In genomic region chr18:80157708-80158343, GRCh38 we compare ENCODE assay signal across 8 cellular contexts. TPM values are rescaled to one million over a fixed set of nuclear protein-coding genes. Genes with fewer than 3 reads are reported as not detected.
A peak's percentile ranks its signal among the peaks of the same experiment; 100 is the strongest.
DNase-seq lines count a peak whose midpoint lies in the region; ATAC-seq, FAIRE-seq and TF ChIP-seq lines count a peak whose summit lies in the region.

No MANE protein-coding gene starts in this region.

- no peaks in the 10 kb centered on the region for H4K20me1 ChIP-seq in endothelial cell of umbilical vein (replicated peaks; ENCODE audit: control insufficient read depth, extremely low read depth, insufficient read depth, low read length)

- H2AFZ ChIP-seq in endothelial cell of umbilical vein (ENCODE audit: low read depth, low read length): no peak overlapping the region

- TF ChIP-seq CTCF in endothelial cell of umbilical vein (IDR thresholded peaks at IDR 0.05; ENCODE audit: extremely low read depth in 1 of 2, insufficient read depth in 1 of 2, low read depth in 1 of 2, low read length in 2 of 2): peak; percentile 88 to 90

- POLR2A ChIA-PET in endothelial cell of umbilical vein (lab: Charles Lee): no interaction called here
- POLR2A ChIA-PET in naive thymus-derived CD4-positive, alpha-beta T cell (lab: Charles Lee): interaction anchor here (0.6 kb wide), 1 partner anchor 303 kb away, joined by 3 read pairs; no protein-coding TSS in a partner anchor

- H3K9me3 ChIP-seq in endothelial cell of umbilical vein (replicated peaks; ENCODE audit: control insufficient read depth, insufficient read depth, low read length): no peaks in the 10 kb centered on the region
- H3K9me3 ChIP-seq in naive thymus-derived CD4-positive, alpha-beta T cell (ENCODE audit: control insufficient read depth in 2 of 3, low read length in 3 of 3): no peaks in the 10 kb centered on the region

- H3K27ac Mint-ChIP-seq in naive thymus-derived CD4-positive, alpha-beta T cell: no peak overlapping the region

- FAIRE-seq in endothelial cell of umbilical vein (lab: Jason Lieb, UNC): peak; percentile 93

- no peak overlapping the region for H3K27ac ChIP-seq in endothelial cell of umbilical vein (ENCODE audit: insufficient read depth, low read depth, low read length)
- H3K27ac ChIP-seq in naive thymus-derived CD4-positive, alpha-beta T cell (ENCODE audit: low read depth, low read length): no peak overlapping the region

- peaks cover 0 to 31% (median 18%) of the 10 kb centered on the region in 5 donors for H3K27me3 Mint-ChIP-seq in naive thymus-derived CD4-positive, alpha-beta T cell

- H3K79me2 ChIP-seq in endothelial cell of umbilical vein (ENCODE audit: control insufficient read depth, insufficient read depth, low read length): no peaks in the 10 kb centered on the region

- peak; percentile 74 for DNase-seq in CD1c-positive myeloid dendritic cell (ENCODE audit: extremely low spot score)
- peak; percentile 51 to 71 for DNase-seq in NCI-H446 (lab: John Stamatoyannopoulos, UW)
- DNase-seq in activated CD8-positive, alpha-beta memory T cell treated with anti-CD3 and anti-CD28 coated beads for 4 hours (ENCODE audit: low read depth in 2 of 2): peak; percentile 37 to 50
- DNase-seq in endothelial cell of umbilical vein (ENCODE audit: low read depth, low spot score): peak; percentile 70
- peak in 8 of 9 donors; percentile 39 to 68 (median 54) for DNase-seq in naive thymus-derived CD4-positive, alpha-beta T cell
- peak; percentile 51 to 52 for DNase-seq in stimulated activated CD8-positive, alpha-beta memory T cell treated with anti-CD3 and anti-CD28 coated beads, Interleukin-7, amount 100 ng/mL, for 4 hours (ENCODE audit: low read depth in 2 of 2)

- H3K9me3 Mint-ChIP-seq in naive thymus-derived CD4-positive, alpha-beta T cell: peaks cover 0 to 1% (median 0%) of the 10 kb centered on the region in 11 donors

- CTCF ChIA-PET in endothelial cell of umbilical vein (lab: Charles Lee): interaction anchor here (0.6 to 5.7 kb wide), 11 partner anchors 12 to 123 kb away, joined by 3 to 63 read pairs (median 6); partner anchors contain the start of gene PARD6G
- CTCF ChIA-PET in naive thymus-derived CD4-positive, alpha-beta T cell (lab: Charles Lee): interaction anchor here (1.1 to 1.7 kb wide), 3 partner anchors 10 to 99 kb away, joined by 3 to 5 read pairs (median 5); no protein-coding TSS in a partner anchor

- no peaks in the 10 kb centered on the region for H3K27me3 ChIP-seq in endothelial cell of umbilical vein (ENCODE audit: control insufficient read depth in 2 of 2, insufficient read depth in 2 of 2, low read length in 2 of 2)
- no peaks in the 10 kb centered on the region for H3K27me3 ChIP-seq in naive thymus-derived CD4-positive, alpha-beta T cell (ENCODE audit: control insufficient read depth in 2 of 2, insufficient read depth in 2 of 2, low read length in 2 of 2)

- H3K4me2 ChIP-seq in endothelial cell of umbilical vein (ENCODE audit: insufficient read depth, low read length): no peak overlapping the region

- H3K4me3 ChIP-seq in endothelial cell of umbilical vein (replicated peaks in 1 of 3; ENCODE audit: insufficient read depth in 1 of 3, low read depth in 1 of 3, low read length in 3 of 3): no peak overlapping the region
- no peak overlapping the region for H3K4me3 ChIP-seq in naive thymus-derived CD4-positive, alpha-beta T cell (ENCODE audit: low read length)

- no peak overlapping the region for H3K9ac ChIP-seq in endothelial cell of umbilical vein (replicated peaks; ENCODE audit: extremely low read depth, insufficient read depth, low read length)

- intact Hi-C loops in endothelial cell of umbilical vein (cut with micrococcal nuclease): loop anchor here (1.0 to 5.0 kb wide), 2 partner anchors 99 to 126 kb away; partner anchors contain the start of gene RBFA
- intact Hi-C loops in naive thymus-derived CD4-positive, alpha-beta T cell (cut with micrococcal nuclease): loop anchor here (1.0 to 10.0 kb wide), 3 partner anchors 49 to 783 kb away; partner anchors contain the start of gene ADNP2 (in 1 of the 2)

- TF ChIP-seq POLR2A in endothelial cell of umbilical vein (IDR thresholded peaks at IDR 0.05; ENCODE audit: low read depth, low read length): no peak

- H3K9me1 ChIP-seq in endothelial cell of umbilical vein (replicated peaks; ENCODE audit: control insufficient read depth, extremely low read depth, insufficient read depth, low read length): no peaks in the 10 kb centered on the region

- dilution Hi-C loops in endothelial cell of umbilical vein (cut with MboI; ENCODE audit: extremely low pct_ligation_motif_present, low sequenced_read_pairs): no loop called here

- no peaks in the 10 kb centered on the region for H3K4me1 ChIP-seq in endothelial cell of umbilical vein (ENCODE audit: control insufficient read depth, extremely low read depth, insufficient read depth, low read length)
- no peaks in the 10 kb centered on the region for H3K4me1 ChIP-seq in naive thymus-derived CD4-positive, alpha-beta T cell (ENCODE audit: control insufficient read depth in 2 of 2, insufficient read depth in 2 of 2, low read length in 2 of 2)

- no peak overlapping the region for H3K4me3 Mint-ChIP-seq in naive thymus-derived CD4-positive, alpha-beta T cell

- peaks cover 0 to 7% (median 0%) of the 10 kb centered on the region in 5 donors for H3K36me3 Mint-ChIP-seq in naive thymus-derived CD4-positive, alpha-beta T cell

- no TSS peak for BruUV-seq in endothelial cell of umbilical vein (replicated peaks; lab: Mats Ljungman, UMichigan)

- peak; percentile 46 for ATAC-seq in GM21526 (IDR thresholded peaks at IDR 0.05; ENCODE audit: low FRiP score, unreplicated experiment)
- peak; percentile 75 for ATAC-seq in naive thymus-derived CD4-positive, alpha-beta T cell
- ATAC-seq in GM21367 (IDR thresholded peaks at IDR 0.05; ENCODE audit: unreplicated experiment): no peak

- no peaks in the 10 kb centered on the region for H3K36me3 ChIP-seq in endothelial cell of umbilical vein (ENCODE audit: control insufficient read depth in 2 of 2, extremely low read depth in 1 of 2, insufficient read depth in 2 of 2, low read length in 2 of 2)
- H3K36me3 ChIP-seq in naive thymus-derived CD4-positive, alpha-beta T cell (ENCODE audit: control insufficient read depth in 2 of 3, insufficient read depth in 3 of 3, low read length in 3 of 3): no peaks in the 10 kb centered on the region

- peaks cover 0 to 4% (median 0%) of the 10 kb centered on the region in 7 donors for H3K4me1 Mint-ChIP-seq in naive thymus-derived CD4-positive, alpha-beta T cell

TF ChIP-seq in endothelial cell of umbilical vein, 7 proteins besides CTCF, POLR2A, EP300 and RAD21:
- TF ChIP-seq MYC (IDR thresholded peaks at IDR 0.05; ENCODE audit: low read depth, low read length) (no peak), FOS (IDR thresholded peaks at IDR 0.05; ENCODE audit: borderline replicate concordance, insufficient read depth, low read length) (no peak), MAX (IDR thresholded peaks at IDR 0.05; ENCODE audit: insufficient read depth, insufficient read length) (no peak), GATA2 (IDR thresholded peaks at IDR 0.05; ENCODE audit: insufficient read depth, insufficient read length, low read depth, low read length) (no peak), JUN (IDR thresholded peaks at IDR 0.05; ENCODE audit: borderline replicate concordance, insufficient read depth, insufficient read length, low read depth) (no peak), EZH2 (IDR thresholded peaks at IDR 0.05; ENCODE audit: borderline replicate concordance, low read depth, low read length, severe bottlenecking) (no peak), POLR2AphosphoS5 (IDR thresholded peaks at IDR 0.05; ENCODE audit: insufficient read depth, low read depth, low read length) (no peak)

RNA-seq across cellular contexts. Expression of gene ADNP2, which starts 48.8 kb away (rescaled TPM):
- 19.8 and 20.6 TPM in 2 replicates for total RNA-seq in endothelial cell of umbilical vein
- 8.5 and 10.2 TPM in 2 replicates for polyA plus RNA-seq in endothelial cell of umbilical vein
- 8.0 TPM in 2 replicates for polyA plus RNA-seq in endothelial cell of umbilical vein (2011; cell fraction: cytosol; rRNA removed)
- 13.5 and 15.8 TPM in 2 replicates for polyA plus RNA-seq in endothelial cell of umbilical vein (2011; cell fraction: nucleus; rRNA removed)
- polyA plus RNA-seq in endothelial cell of umbilical vein (2012): 10.7 and 13.7 TPM in 2 replicates
- 18.1 and 19.3 TPM in 2 replicates for polyA minus RNA-seq in endothelial cell of umbilical vein
- polyA minus RNA-seq in endothelial cell of umbilical vein (2011; cell fraction: cytosol; rRNA and poly(A)+ RNA removed): 15.2 TPM
- 14.4 and 19.8 TPM in 2 replicates for polyA minus RNA-seq in endothelial cell of umbilical vein (2011; cell fraction: nucleus; rRNA and poly(A)+ RNA removed)
- total RNA-seq in naive thymus-derived CD4-positive, alpha-beta T cell: 10 to 100 TPM; 18.4 to 41.4 (median 25.3) TPM
- polyA plus RNA-seq in naive thymus-derived CD4-positive, alpha-beta T cell: 10 to 100 TPM; 10.3 to 10.7 TPM
